ENCODE assay signal across 14 cellular contexts in genomic region chr13:39201075-39201630, GRCh38.
DNase-seq lines count a peak whose midpoint lies in the region; ATAC-seq, FAIRE-seq and TF ChIP-seq lines count a peak whose summit lies in the region.
"Had no signal": no experiment of that assay in that cellular context is flagged by ENCODE, and none has a peak within 500 bp of the region (broad histone marks: within the 10 kb centered on the region; RNA-seq: fewer than 3 reads in every experiment).

No MANE protein-coding gene starts in this region.

- H3K9ac ChIP-seq in HUES6 (ENCODE audit: low read length), result peak overlapping the region; percentile 22

- no peak for TF ChIP-seq POLR2A in GM12892 (IDR thresholded peaks at IDR 0.05; ENCODE audit: low read depth, low read length)

- H3K9me3 ChIP-seq in HUES6 (ENCODE audit: control insufficient read depth, insufficient read depth, low read depth, low read length) (no peaks in the 10 kb centered on the region), mesodermal cell (ENCODE audit: control insufficient read depth, low read length) (no peaks in the 10 kb centered on the region)

- H3K36me3 ChIP-seq in HUES6 (ENCODE audit: control insufficient read depth, insufficient read depth, low read length) (no peaks in the 10 kb centered on the region), mesodermal cell (ENCODE audit: control insufficient read depth, insufficient read depth, low read length) (no peaks in the 10 kb centered on the region)

- ATAC-seq in left cardiac atrium, result no peak

- H3K27me3 ChIP-seq in HUES6 (ENCODE audit: control insufficient read depth, insufficient read depth, low read length), result no peaks in the 10 kb centered on the region

- DNase-seq in EH (ENCODE audit: low read depth), result peak; percentile 1
- DNase-seq in left cardiac atrium, result peak; percentile 34
- DNase-seq in stimulated activated CD4-positive, alpha-beta T cell treated with anti-CD3 and anti-CD28 coated beads, Interleukin-15, amount 100 ng/mL, for 24 hours, result no peak
- no peak for DNase-seq in GM12892 (ENCODE audit: insufficient read length)
- DNase-seq in substantia nigra (lab: John Stamatoyannopoulos, UW), result no peak
- DNase-seq: COR-L47, HCEC 1CT, NCI-H1417, NCI-H2029, NCI-H510A treated with DMSO at 0.1 percent for 48 hours had no signal

- H3K27ac ChIP-seq in HUES6 (ENCODE audit: low read depth, low read length), result no peak overlapping the region
- H3K27ac ChIP-seq in mesodermal cell (ENCODE audit: low read depth, low read length, severe bottlenecking), result peak overlapping the region; percentile 47
- no peak overlapping the region for H3K27ac ChIP-seq in substantia nigra (ENCODE audit: low read depth, low read length, poor library complexity, severe bottlenecking)
- H3K27ac ChIP-seq: C4-2B, HL-60 had no signal

- H3K4me1 ChIP-seq in HUES6 (ENCODE audit: control insufficient read depth, insufficient read depth, low read length) (peaks cover 3% of the 10 kb centered on the region; the same call in 1 of the 2 replicates), mesodermal cell (ENCODE audit: control insufficient read depth, insufficient read depth, low read length, poor library complexity, severe bottlenecking) (no peaks in the 10 kb centered on the region)

- 48 to 54% methylated on average over 4 to 5 of the region's 6 CpGs for WGBS in mesodermal cell (ENCODE audit: insufficient coverage in 2 of 2), 2 experiments

- intact Hi-C loops in left cardiac atrium (cut with DNase I), result no loop called here

- H3K4me3 ChIP-seq in HUES6 (ENCODE audit: low read depth, low read length), result no peak overlapping the region
- H3K4me3 ChIP-seq in mesodermal cell (ENCODE audit: extremely low read depth, insufficient read depth, low read length, poor library complexity, severe bottlenecking), result no peak overlapping the region

- FAIRE-seq in GM12892 (lab: Jason Lieb, UNC), result no peak

Comparison
In these comparisons a context has a peak if more than half of its experiments do, and no peak if none do; other contexts are left out.
1. DNase-seq: peak in EH (single experiment) and left cardiac atrium (single experiment); none in stimulated activated CD4-positive, alpha-beta T cell treated with anti-CD3 and anti-CD28 coated beads, Interleukin-15, amount 100 ng/mL, for 24 hours (single experiment), GM12892 (single experiment) and substantia nigra (0 of 49).